In the genomic region with DNA sequence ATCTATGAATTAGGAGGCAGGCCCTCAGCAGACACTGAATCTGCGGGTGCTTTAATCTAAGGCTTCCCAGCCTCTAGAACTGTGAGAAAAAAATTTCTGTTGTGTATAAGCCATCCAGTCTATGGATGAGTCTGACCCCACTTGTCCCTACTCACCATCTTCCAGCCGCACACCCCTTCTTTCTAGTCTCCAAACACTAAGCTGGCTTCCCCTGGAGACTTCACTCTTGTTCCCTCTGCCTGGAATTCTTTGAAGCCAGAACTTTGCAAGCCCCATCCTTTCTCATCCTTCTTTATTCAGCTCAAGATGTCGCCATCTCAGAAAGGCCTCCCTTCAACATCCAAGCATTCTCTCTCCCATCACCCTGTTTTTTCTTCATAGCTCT, we compare ENCODE assay signal across 10 cellular contexts. TPM values are rescaled to one million over a fixed set of nuclear protein-coding genes. Genes with fewer than 3 reads are reported as not detected.
DNase-seq lines count a peak whose midpoint lies in the region; ATAC-seq and TF ChIP-seq lines count a peak whose summit lies in the region.
"Had no signal": no experiment of that assay in that cellular context is flagged by ENCODE, and none has a peak within 500 bp of the region (broad histone marks: within the 10 kb centered on the region; RNA-seq: fewer than 3 reads in every experiment).

No MANE protein-coding gene starts in this region.

- TF ChIP-seq CTCF in GM12864 (IDR thresholded peaks at IDR 0.05; ENCODE audit: low read depth, low read length, missing control alignments) (no peak), fibroblast of pulmonary artery (IDR thresholded peaks at IDR 0.05; ENCODE audit: low read length, missing control alignments) (no peak), prostate gland (IDR thresholded peaks at IDR 0.05) (no peak)

- no peak for TF ChIP-seq POLR2A in prostate gland (IDR thresholded peaks at IDR 0.05)

- H3K4me1 ChIP-seq in SJCRH30 (peaks cover 7% of the 10 kb centered on the region; the same call in 1 of the 2 replicates), prostate gland (replicated peaks) (no peaks in the 10 kb centered on the region)

- ATAC-seq in GM21526 (IDR thresholded peaks at IDR 0.05; ENCODE audit: low FRiP score, unreplicated experiment), result no peak

- whole genome bisulfite sequencing in prostate gland, result 18% methylated on average over 3 of the region's 3 CpGs

- DNase-seq in GM12864 (ENCODE audit: low read depth) (no peak), SJCRH30 (no peak), fibroblast of pulmonary artery (ENCODE audit: low read depth) (no peak), prostate gland (ENCODE audit: low spot score) (no peak), HPDE6-E6E7 (ENCODE audit: extremely low spot score) (no peak), NCI-H2171 (lab: John Stamatoyannopoulos, UW) (no peak), GOT3 (lab: John Stamatoyannopoulos, UW) (no peak)

- H3K36me3 ChIP-seq in SJCRH30, result no peaks in the 10 kb centered on the region
- H3K36me3 ChIP-seq in prostate gland, result no peaks in the 10 kb centered on the region

- H3K9me3 ChIP-seq in SJCRH30 (replicated peaks), result no peaks in the 10 kb centered on the region
- H3K9me3 ChIP-seq in prostate gland, result no peaks in the 10 kb centered on the region

- intact Hi-C loops in prostate gland (cut with DNase I), result no loop called here

- peak overlapping the region; percentile 89 for H3K4me3 ChIP-seq in GM12864 (ENCODE audit: low read depth, low read length)
- H3K4me3 ChIP-seq in SJCRH30, result peak overlapping the region; percentile 97
- H3K4me3 ChIP-seq in fibroblast of pulmonary artery (replicated peaks; ENCODE audit: low read depth, low read length), result peak overlapping the region; percentile 91
- H3K4me3 ChIP-seq in prostate gland, result peak overlapping the region; percentile 62 to 64

- H3K27ac ChIP-seq in SJCRH30 (peak overlapping the region; percentile 65), prostate gland (peak overlapping the region; percentile 70 to 77)

- no peaks in the 10 kb centered on the region for H3K27me3 ChIP-seq in SJCRH30
- no peaks in the 10 kb centered on the region for H3K27me3 ChIP-seq in prostate gland (replicated peaks; ENCODE audit: insufficient read depth)

RNA-seq across cellular contexts. Expression of gene NUP93, which starts 0.6 kb away (rescaled TPM):
- total RNA-seq in SJCRH30 (2014; rRNA removed; shearing (Covaris generic)), result 194 and 201 TPM in 2 replicates
- total RNA-seq in prostate gland, result 10 to 100 TPM; 38.8 to 73.3 TPM

RNA-seq across cellular contexts. Expression of gene MT1X, which starts 47.1 kb away (rescaled TPM):
- 95.4 and 97.1 TPM in 2 replicates for total RNA-seq in SJCRH30 (2014; rRNA removed; shearing (Covaris generic))
- 100 to 1,000 TPM; 268 to 697 TPM for total RNA-seq in prostate gland

RNA-seq across cellular contexts. Expression of gene MT1H, which starts 59.7 kb away (rescaled TPM):
- total RNA-seq in SJCRH30 (2014; rRNA removed; shearing (Covaris generic)), result not detected in 2 replicates
- 10 to 100 TPM in 1 of 2 donors, not detected in 1; 10.5 TPM for total RNA-seq in prostate gland
- total RNA-seq: glomerular endothelial cell, HT1080 had no signal
